12 cellular contexts compared by ENCODE assay signal in the genomic region with DNA sequence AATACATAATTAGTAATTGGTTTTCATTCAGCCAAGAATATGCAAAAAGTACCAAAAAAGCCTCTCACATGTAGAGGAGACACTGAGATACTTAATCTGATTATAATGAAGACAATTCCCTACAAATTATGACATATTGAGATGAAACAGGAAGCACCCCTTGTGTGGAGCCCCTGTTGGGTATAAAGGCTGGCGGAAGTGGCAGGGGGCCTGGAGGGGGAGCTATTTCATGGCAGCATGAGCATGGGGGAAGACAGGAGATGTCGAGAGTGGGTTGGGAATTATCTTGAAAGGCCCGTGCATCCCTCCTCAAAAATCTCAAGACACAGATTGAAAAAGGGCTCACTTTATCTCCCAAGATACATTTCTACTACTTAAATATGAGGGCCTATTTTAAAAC.
DNase-seq lines count a peak whose midpoint lies in the region; ATAC-seq and TF ChIP-seq lines count a peak whose summit lies in the region.
"Had no signal": no experiment of that assay in that cellular context is flagged by ENCODE, and none has a peak within 500 bp of the region (broad histone marks: within the 10 kb centered on the region; RNA-seq: fewer than 3 reads in every experiment).

No MANE protein-coding gene starts in this region.

- no peak overlapping the region for H3K4me3 Mint-ChIP-seq in endothelial cell (ENCODE audit: unreplicated experiment)

- no peak overlapping the region for H3K9ac ChIP-seq in SK-N-MC (ENCODE audit: insufficient read length)

- intact Hi-C loops in left ventricle myocardium superior (cut with micrococcal nuclease): no loop called here

- ATAC-seq in left ventricle myocardium superior: no peak

- H3K36me3 ChIP-seq in cardiac muscle cell (no peaks in the 10 kb centered on the region), SK-N-MC (ENCODE audit: insufficient read depth, low read length) (no peaks in the 10 kb centered on the region)

- DNase-seq in cardiac muscle cell (ENCODE audit: low read depth in 1 of 2, low spot score in 1 of 2) (no peak), left ventricle myocardium superior (no peak), SK-N-MC (ENCODE audit: low read depth, low spot score) (no peak), endothelial cell (ENCODE audit: low spot score) (no peak), NCI-H2227 (lab: John Stamatoyannopoulos, UW; ENCODE audit: unreplicated experiment) (no peak), KBM-7 (no peak)
- no peak for DNase-seq in activated effector memory CD4-positive, alpha-beta T cell treated with Interleukin-2 at 50 U/mL for 16 hours
- DNase-seq: activated CD8-positive, alpha-beta memory T cell treated with anti-CD3 and anti-CD28 coated beads, Interleukin-2, amount 50 U/mL, for 4 hours; effector CD4-positive, alpha-beta T cell; NCI-H2029 treated with DMSO at 0.1 percent for 48 hours; stimulated activated CD8-positive, alpha-beta memory T cell treated with anti-CD3 and anti-CD28 coated beads, Interleukin-4, amount 100 ng/mL, for 48 hours had no signal

- H3K4me3 ChIP-seq in cardiac muscle cell (no peak overlapping the region), SK-N-MC (peak overlapping the region; percentile 23)

- peaks cover 17% of the 10 kb centered on the region for H3K36me3 Mint-ChIP-seq in endothelial cell (ENCODE audit: low read depth, unreplicated experiment)

- in situ Hi-C loops in KBM-7 (cut with MboI; ENCODE audit: low pct_unique_long_range_greater_than_20kb, low sequenced_read_pairs): no loop called here

- peak overlapping the region; percentile 70 for H3K27ac Mint-ChIP-seq in endothelial cell (ENCODE audit: unreplicated experiment)

- H3K9me3 ChIP-seq in cardiac muscle cell (ENCODE audit: low read depth) (no peaks in the 10 kb centered on the region), SK-N-MC (ENCODE audit: low read depth, low read length) (no peaks in the 10 kb centered on the region)

- H3K9me3 Mint-ChIP-seq in endothelial cell (ENCODE audit: unreplicated experiment): no peaks in the 10 kb centered on the region

- peaks cover 2% of the 10 kb centered on the region for H3K27me3 Mint-ChIP-seq in endothelial cell (ENCODE audit: unreplicated experiment)

- H3K4me1 Mint-ChIP-seq in endothelial cell (ENCODE audit: unreplicated experiment): peaks cover 84% of the 10 kb centered on the region

- H3K27ac ChIP-seq in cardiac muscle cell (peak overlapping the region; percentile 92), SK-N-MC (no peak overlapping the region; the same call in 1 of the 2 replicates), temporal lobe (ENCODE audit: low read depth, low read length) (peak overlapping the region; percentile 87)

- peaks cover 59% of the 10 kb centered on the region for H3K4me1 ChIP-seq in cardiac muscle cell (ENCODE audit: low read depth)

- TF ChIP-seq CTCF in cardiac muscle cell (IDR thresholded peaks at IDR 0.05; ENCODE audit: low read depth, low read length): peak; percentile 16
- TF ChIP-seq CTCF in endothelial cell (IDR thresholded peaks at IDR 0.05; ENCODE audit: unreplicated experiment): no peak

- no peaks in the 10 kb centered on the region for H3K27me3 ChIP-seq in cardiac muscle cell
